In the genomic region with DNA sequence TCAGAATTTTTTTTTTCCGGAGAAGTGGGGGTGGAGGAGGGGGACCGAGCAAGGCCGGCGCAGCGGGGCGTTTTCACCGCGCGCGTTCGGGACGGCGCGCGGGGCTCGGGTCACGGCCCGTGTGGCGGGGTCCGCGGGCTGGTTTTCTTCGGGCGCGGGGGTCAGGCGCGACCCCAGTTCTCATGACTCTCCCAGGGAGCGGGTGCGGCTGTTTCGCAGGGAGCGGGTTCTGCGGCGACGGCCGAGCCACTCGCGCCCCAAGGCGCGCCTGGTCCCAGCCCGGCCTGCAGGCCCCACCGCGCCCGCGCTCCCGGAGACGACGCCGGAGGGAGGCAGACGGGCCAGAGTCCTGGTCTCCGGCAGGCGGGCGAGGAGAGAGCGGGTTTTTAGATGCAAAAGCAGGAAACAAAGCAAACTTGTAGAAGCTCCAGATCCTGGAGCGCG, we compare ENCODE assay signal across 8 cellular contexts. TPM values are rescaled to one million over a fixed set of nuclear protein-coding genes. Genes with fewer than 3 reads are reported as not detected.
DNase-seq lines count a peak whose midpoint lies in the region; TF ChIP-seq lines count a peak whose summit lies in the region.

No MANE protein-coding gene starts in this region.

- peaks cover 31% of the 10 kb centered on the region for H3K27me3 Mint-ChIP-seq in neural crest cell (ENCODE audit: low read depth)
- peaks cover 57% of the 10 kb centered on the region for H3K27me3 Mint-ChIP-seq in activated CD4-positive, alpha-beta T cell treated with anti-CD3 and anti-CD28 coated beads, Interleukin-2, amount 10 ng/mL, durations not matched to agents 24 days and 14 days

- intact Hi-C loops in activated CD4-positive, alpha-beta T cell treated with anti-CD3 and anti-CD28 coated beads, Interleukin-2, amount 10 ng/mL, durations not matched to agents 24 days and 14 days (cut with micrococcal nuclease), result loop anchor here (1.0 to 10.0 kb wide), 3 partner anchors 86 to 1581 kb away; no protein-coding TSS in a partner anchor

- H3K27ac Mint-ChIP-seq in neural crest cell (ENCODE audit: unreplicated experiment), result no peak overlapping the region
- no peak overlapping the region for H3K27ac Mint-ChIP-seq in activated CD4-positive, alpha-beta T cell treated with anti-CD3 and anti-CD28 coated beads, Interleukin-2, amount 10 ng/mL, durations not matched to agents 24 days and 14 days

- H3K4me1 Mint-ChIP-seq in neural crest cell, result peaks cover 56% of the 10 kb centered on the region
- H3K4me1 Mint-ChIP-seq in activated CD4-positive, alpha-beta T cell treated with anti-CD3 and anti-CD28 coated beads, Interleukin-2, amount 10 ng/mL, durations not matched to agents 24 days and 14 days, result peaks cover 19% of the 10 kb centered on the region

- H3K4me3 Mint-ChIP-seq in neural crest cell, result peak overlapping the region; percentile 99
- H3K4me3 Mint-ChIP-seq in activated CD4-positive, alpha-beta T cell treated with anti-CD3 and anti-CD28 coated beads, Interleukin-2, amount 10 ng/mL, durations not matched to agents 24 days and 14 days, result no peak overlapping the region

- no peaks in the 10 kb centered on the region for H3K9me3 Mint-ChIP-seq in neural crest cell
- H3K9me3 Mint-ChIP-seq in activated CD4-positive, alpha-beta T cell treated with anti-CD3 and anti-CD28 coated beads, Interleukin-2, amount 10 ng/mL, durations not matched to agents 24 days and 14 days, result no peaks in the 10 kb centered on the region

- H3K4me3 ChIP-seq in AG10803 (ENCODE audit: low read length) (peak overlapping the region; percentile 74), epithelial cell of proximal tubule (ENCODE audit: low read depth, low read length) (peak overlapping the region; percentile 68)

- TF ChIP-seq CTCF in AG10803 (conservative IDR thresholded peaks at IDR 0.05; ENCODE audit: low read length) (no peak), epithelial cell of proximal tubule (conservative IDR thresholded peaks at IDR 0.05; ENCODE audit: low read depth, low read length) (no peak), neural crest cell (conservative IDR thresholded peaks at IDR 0.05) (no peak)

- DNase-seq in AG10803 (ENCODE audit: low read depth), result peak; percentile 8
- DNase-seq in NCI-H774 (lab: John Stamatoyannopoulos, UW), result peak; percentile 67
- no peak for DNase-seq in epithelial cell of proximal tubule (ENCODE audit: low read depth)
- DNase-seq in neural crest cell (ENCODE audit: low read depth, low spot score), result no peak
- no peak for DNase-seq in NCI-H2171 (lab: John Stamatoyannopoulos, UW)
- no peak for DNase-seq in activated CD4-positive, alpha-beta T cell treated with anti-CD3 and anti-CD28 coated beads, Interleukin-2, amount 50 U/mL, for 48 hours
- no peak for DNase-seq in glomerular visceral epithelial cell (ENCODE audit: extremely low spot score)
- no peak for DNase-seq in activated CD4-positive, alpha-beta T cell treated with anti-CD3 and anti-CD28 coated beads, Interleukin-2, amount 10 ng/mL, durations not matched to agents 24 days and 14 days

- peaks cover 12% of the 10 kb centered on the region for H3K36me3 Mint-ChIP-seq in neural crest cell (ENCODE audit: low read depth)
- peaks cover 7% of the 10 kb centered on the region for H3K36me3 Mint-ChIP-seq in activated CD4-positive, alpha-beta T cell treated with anti-CD3 and anti-CD28 coated beads, Interleukin-2, amount 10 ng/mL, durations not matched to agents 24 days and 14 days (ENCODE audit: low read depth)

RNA-seq across cellular contexts. Expression of a gene that starts 1.0 kb away (rescaled TPM):
- total RNA-seq in epithelial cell of proximal tubule (4.8 and 6.2 TPM in 2 replicates), neural crest cell (57.4 and 61.3 TPM in 2 replicates)
- 0.05 TPM in 1 of 2 replicates, not detected in the other for total RNA-seq in activated CD4-positive, alpha-beta T cell treated with anti-CD3 and anti-CD28 coated beads, Interleukin-2, amount 10 ng/mL, durations not matched to agents 24 days and 14 days

Comparison
In these comparisons a context has a peak if more than half of its experiments do, and no peak if none do; other contexts are left out.
1. DNase-seq: peak in AG10803 (single experiment) and NCI-H774 (single experiment); none in epithelial cell of proximal tubule (single experiment), neural crest cell (single experiment), NCI-H2171 (single experiment), activated CD4-positive, alpha-beta T cell treated with anti-CD3 and anti-CD28 coated beads, Interleukin-2, amount 50 U/mL, for 48 hours (0 of 2), glomerular visceral epithelial cell (single experiment) and activated CD4-positive, alpha-beta T cell treated with anti-CD3 and anti-CD28 coated beads, Interleukin-2, amount 10 ng/mL, durations not matched to agents 24 days and 14 days (single experiment).